Comparison of ENCODE assay signal across 17 cellular contexts in the genomic region with DNA sequence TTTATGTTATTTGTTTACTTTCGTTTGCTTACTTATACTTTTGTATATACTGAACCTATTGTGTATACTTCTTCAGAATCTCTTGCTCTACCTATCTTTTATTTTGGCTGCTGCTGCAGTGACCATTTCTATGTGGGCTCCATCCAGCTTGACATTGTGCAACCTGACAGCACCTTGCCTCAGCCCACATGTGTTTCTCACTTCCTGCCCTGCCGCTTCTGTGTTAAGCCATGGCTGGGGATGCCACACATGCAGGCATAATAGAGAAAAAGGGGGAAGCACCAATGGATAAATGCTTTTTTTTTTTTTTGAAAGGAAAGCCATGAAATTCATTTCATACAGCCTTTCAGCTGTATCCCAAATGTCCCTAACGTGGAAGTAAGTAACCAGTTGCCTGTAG.
DNase-seq lines count a peak whose midpoint lies in the region; ATAC-seq, FAIRE-seq and TF ChIP-seq lines count a peak whose summit lies in the region.
"Had no signal": no experiment of that assay in that cellular context is flagged by ENCODE, and none has a peak within 500 bp of the region (broad histone marks: within the 10 kb centered on the region; RNA-seq: fewer than 3 reads in every experiment).

No MANE protein-coding gene starts in this region.

- H3K4me2 ChIP-seq in DND-41 (ENCODE audit: insufficient read depth, low read length) (no peak overlapping the region), Karpas-422 (ENCODE audit: low read depth, low read length, poor library complexity, severe bottlenecking) (no peak overlapping the region)

- no peaks in the 10 kb centered on the region for H3K36me3 Mint-ChIP-seq in glutamatergic neuron (ENCODE audit: unreplicated experiment)
- H3K36me3 Mint-ChIP-seq: stimulated activated naive B cell treated with anti-CD40 and anti-IgM and Interleukin-4, amounts not matched to agents 10 μg/mL and 1 μg/mL and 100 μg/mL, for 72 hours had no signal

- no peak for TF ChIP-seq CTCF in DND-41 (IDR thresholded peaks at IDR 0.05; ENCODE audit: borderline replicate concordance, extremely low read depth, low read length, poor library complexity, severe bottlenecking)
- TF ChIP-seq CTCF in glutamatergic neuron (IDR thresholded peaks at IDR 0.05; ENCODE audit: partially characterized antibody, unreplicated experiment): no peak

- H3K9ac ChIP-seq in DND-41 (ENCODE audit: low read depth, low read length) (no peak overlapping the region), Karpas-422 (ENCODE audit: low read length) (no peak overlapping the region)

- H3K4me1 Mint-ChIP-seq in glutamatergic neuron (ENCODE audit: low read depth, unreplicated experiment): no peaks in the 10 kb centered on the region
- H3K4me1 Mint-ChIP-seq: nephron progenitor cell; stimulated activated naive B cell treated with anti-CD40 and anti-IgM and Interleukin-4, amounts not matched to agents 10 μg/mL and 1 μg/mL and 100 μg/mL, for 72 hours had no signal

- H2AFZ ChIP-seq in DND-41 (ENCODE audit: low read depth, low read length): no peak overlapping the region
- H2AFZ ChIP-seq in Karpas-422 (ENCODE audit: low read length): no peak overlapping the region

- ATAC-seq in DND-41 (ENCODE audit: insufficient read depth, low read depth): peak; percentile 47; the same call in 1 of the 3 replicates
- ATAC-seq in HG02678 (IDR thresholded peaks at IDR 0.05; ENCODE audit: unreplicated experiment): peak; percentile 99
- peak; percentile 58 for ATAC-seq in HG03575 (IDR thresholded peaks at IDR 0.05; ENCODE audit: extremely low read depth, insufficient number of reproducible peaks, low FRiP score, unreplicated experiment)
- ATAC-seq: K562; stimulated activated naive B cell treated with anti-CD40 and anti-IgM and Interleukin-4, amounts not matched to agents 10 μg/mL and 1 μg/mL and 100 μg/mL, for 72 hours had no signal

- FAIRE-seq in GM19239 (lab: Jason Lieb, UNC): peak; percentile 4
- FAIRE-seq in H54 (lab: Jason Lieb, UNC): no peak
- FAIRE-seq: K562 had no signal

- H3K9me3 ChIP-seq in DND-41 (ENCODE audit: insufficient read depth, low read length, severe bottlenecking) (no peaks in the 10 kb centered on the region), Karpas-422 (ENCODE audit: low read length) (no peaks in the 10 kb centered on the region)

- H3K27ac Mint-ChIP-seq in glutamatergic neuron (ENCODE audit: unreplicated experiment): no peak overlapping the region
- H3K27ac Mint-ChIP-seq: nephron progenitor cell; stimulated activated naive B cell treated with anti-CD40 and anti-IgM and Interleukin-4, amounts not matched to agents 10 μg/mL and 1 μg/mL and 100 μg/mL, for 72 hours had no signal

- H3K4me3 ChIP-seq in DND-41 (ENCODE audit: low read depth in 1 of 2, low read length in 2 of 2) (no peak overlapping the region), Karpas-422 (ENCODE audit: low read length) (no peak overlapping the region)
- H3K4me3 ChIP-seq: K562 had no signal

- no peaks in the 10 kb centered on the region for H3K79me2 ChIP-seq in DND-41 (ENCODE audit: insufficient read depth, low read length)
- no peaks in the 10 kb centered on the region for H3K79me2 ChIP-seq in Karpas-422 (ENCODE audit: low read length)

- no peaks in the 10 kb centered on the region for H3K9me2 ChIP-seq in Karpas-422 (replicated peaks; ENCODE audit: insufficient read depth, low read length)

- H3K9me3 Mint-ChIP-seq in glutamatergic neuron (ENCODE audit: unreplicated experiment): peaks cover 2% of the 10 kb centered on the region
- H3K9me3 Mint-ChIP-seq: nephron progenitor cell; stimulated activated naive B cell treated with anti-CD40 and anti-IgM and Interleukin-4, amounts not matched to agents 10 μg/mL and 1 μg/mL and 100 μg/mL, for 72 hours had no signal

- H3K4me1 ChIP-seq in DND-41 (ENCODE audit: insufficient read depth, low read length) (no peaks in the 10 kb centered on the region), Karpas-422 (ENCODE audit: low read length) (no peaks in the 10 kb centered on the region)

- no peaks in the 10 kb centered on the region for H4K20me1 ChIP-seq in DND-41 (ENCODE audit: insufficient read depth, low read length)
- H4K20me1 ChIP-seq in Karpas-422 (ENCODE audit: insufficient read depth, low read depth, low read length): no peaks in the 10 kb centered on the region

- DNase-seq in DND-41: no peak
- no peak for DNase-seq in GM19239 (ENCODE audit: insufficient read length, low spot score)
- DNase-seq in Karpas-422: no peak
- no peak for DNase-seq in NCI-H524 (lab: John Stamatoyannopoulos, UW)
- DNase-seq in H54 (ENCODE audit: insufficient read length, low spot score): no peak
- no peak for DNase-seq in glutamatergic neuron
- DNase-seq: activated T-cell treated with anti-CD3 and anti-CD28 coated beads for 4 hours; central memory CD4-positive, alpha-beta T cell; DMS79; kidney glomerular epithelial cell; NCI-H446 treated with DMSO at 0.1 percent for 48 hours; nephron progenitor cell; stimulated activated CD4-positive, alpha-beta T cell treated with anti-CD3 and anti-CD28 coated beads, Interleukin-12 subunit alpha, Interleukin-12 subunit beta, amount 100 ng/mL, for 4 hours; stimulated activated naive B cell treated with anti-CD40 and anti-IgM and Interleukin-4, amounts not matched to agents 10 μg/mL and 1 μg/mL and 100 μg/mL, for 72 hours had no signal

- peaks cover 7% of the 10 kb centered on the region for H3K27me3 ChIP-seq in DND-41 (ENCODE audit: insufficient read depth, low read length, poor library complexity)
- no peaks in the 10 kb centered on the region for H3K27me3 ChIP-seq in Karpas-422 (ENCODE audit: low read length)

- H3K4me3 Mint-ChIP-seq in glutamatergic neuron (ENCODE audit: unreplicated experiment): no peak overlapping the region
- H3K4me3 Mint-ChIP-seq: nephron progenitor cell; stimulated activated naive B cell treated with anti-CD40 and anti-IgM and Interleukin-4, amounts not matched to agents 10 μg/mL and 1 μg/mL and 100 μg/mL, for 72 hours had no signal

- TF ChIP-seq POLR2A in H54 (IDR thresholded peaks at IDR 0.05; ENCODE audit: low read depth, low read length): no peak

- peaks cover 1% of the 10 kb centered on the region for H3K27me3 Mint-ChIP-seq in glutamatergic neuron (ENCODE audit: unreplicated experiment)

- H3K27ac ChIP-seq in DND-41 (ENCODE audit: low read length) (no peak overlapping the region), Karpas-422 (ENCODE audit: low read length) (no peak overlapping the region)

- no peaks in the 10 kb centered on the region for H3K36me3 ChIP-seq in DND-41 (ENCODE audit: insufficient read depth, low read length)
- no peaks in the 10 kb centered on the region for H3K36me3 ChIP-seq in Karpas-422 (ENCODE audit: insufficient read depth, low read length)

Comparison
In these comparisons a context has a peak if more than half of its experiments do, and no peak if none do; other contexts are left out.
1. ATAC-seq: peak in every context shown above with its lines; median percentile 99 in HG02678; 58 in HG03575; 47 in DND-41.